Comparison of ENCODE assay signal across 9 cellular contexts in the genomic region with DNA sequence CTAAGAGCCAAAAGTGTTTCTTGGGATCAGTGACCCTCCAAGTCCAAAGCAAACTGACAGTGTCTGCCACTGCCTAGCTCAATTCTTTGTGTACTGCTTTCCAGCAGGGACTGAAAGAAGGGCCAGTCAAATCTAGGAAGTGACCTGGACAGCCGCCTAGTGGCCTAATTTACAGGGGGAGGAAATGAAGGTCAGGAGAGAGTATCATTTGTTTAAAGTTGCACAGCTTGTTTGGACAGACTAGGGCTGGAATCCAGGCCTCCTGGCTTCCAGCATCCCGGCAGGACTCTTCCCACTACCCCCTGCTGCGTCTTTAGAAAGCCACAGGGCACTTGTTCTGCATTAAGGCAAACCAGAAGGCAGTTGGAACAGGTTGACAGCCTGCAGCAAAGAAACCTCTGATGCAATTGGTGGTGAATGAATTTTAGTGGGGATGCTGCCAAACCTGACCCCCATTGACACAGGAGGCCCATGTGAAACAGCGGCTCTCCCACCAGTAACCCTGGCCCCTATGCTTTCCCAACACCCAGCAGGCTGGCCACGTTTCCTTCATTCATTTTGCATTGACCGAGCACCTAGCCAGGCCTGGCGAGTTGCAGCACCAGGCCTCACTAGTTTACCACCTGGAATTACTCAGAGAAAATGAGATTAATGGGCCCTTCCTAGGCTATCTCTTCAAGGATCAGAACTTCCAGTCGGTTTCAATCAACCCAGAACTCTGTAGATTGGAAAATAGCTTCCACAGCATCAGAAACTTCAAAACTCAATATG. TPM values are rescaled to one million over a fixed set of nuclear protein-coding genes. Genes with fewer than 3 reads are reported as not detected.
DNase-seq lines count a peak whose midpoint lies in the region; ATAC-seq and TF ChIP-seq lines count a peak whose summit lies in the region.
"Had no signal": no experiment of that assay in that cellular context is flagged by ENCODE, and none has a peak within 500 bp of the region (broad histone marks: within the 10 kb centered on the region; RNA-seq: fewer than 3 reads in every experiment).

No MANE protein-coding gene starts in this region.

- no peak overlapping the region for H3K4me3 Mint-ChIP-seq in WTC11
- no peak overlapping the region for H3K4me3 Mint-ChIP-seq in activated CD8-positive, alpha-beta T cell treated with anti-CD3 and anti-CD28 coated beads for 36 hours

- ATAC-seq in WTC11 (peak; percentile 49), left ventricle myocardium superior (peak; percentile 67), HG02885 (IDR thresholded peaks at IDR 0.05; ENCODE audit: poor library complexity, unreplicated experiment) (no peak)
- no peak for ATAC-seq in activated CD8-positive, alpha-beta T cell treated with anti-CD3 and anti-CD28 coated beads for 36 hours

- no peaks in the 10 kb centered on the region for H3K27me3 Mint-ChIP-seq in WTC11 (ENCODE audit: low read depth)
- peaks cover 3% of the 10 kb centered on the region for H3K27me3 Mint-ChIP-seq in activated CD8-positive, alpha-beta T cell treated with anti-CD3 and anti-CD28 coated beads for 36 hours

- H3K9me3 Mint-ChIP-seq in WTC11, result no peaks in the 10 kb centered on the region
- H3K9me3 Mint-ChIP-seq in activated CD8-positive, alpha-beta T cell treated with anti-CD3 and anti-CD28 coated beads for 36 hours, result no peaks in the 10 kb centered on the region

- 52 to 72% (median 69%) methylated on average over 7 to 8 of the region's 8 CpGs for WGBS in spleen, 5 donors

- CTCF ChIA-PET in WTC11 (lab: Charles Lee), result interaction anchor here (0.7 to 2.4 kb wide), 41 partner anchors 8 to 187 kb away, joined by 3 to 37 read pairs (median 4); partner anchors contain the start of gene GALNT16
- CTCF ChIA-PET in activated CD8-positive, alpha-beta T cell treated with anti-CD3 and anti-CD28 coated beads for 36 hours (lab: Charles Lee), result interaction anchor here (1.0 kb wide), 1 partner anchor 167 kb away, joined by 3 read pairs; no protein-coding TSS in a partner anchor

- H3K4me3 ChIP-seq in H7 (ENCODE audit: insufficient read depth, low read depth, low read length) (no peak overlapping the region), spleen (no peak overlapping the region)
- H3K4me3 ChIP-seq: SJCRH30 had no signal

- POLR2A ChIA-PET in WTC11 (lab: Charles Lee), result interaction anchor here (0.6 kb wide), 1 partner anchor 158 kb away, joined by 7 read pairs; no protein-coding TSS in a partner anchor
- POLR2A ChIA-PET in activated CD8-positive, alpha-beta T cell treated with anti-CD3 and anti-CD28 coated beads for 36 hours (lab: Charles Lee), result no interaction called here

- no peaks in the 10 kb centered on the region for H3K27me3 ChIP-seq in H7 (ENCODE audit: control insufficient read depth, insufficient read depth, low read length)
- no peaks in the 10 kb centered on the region for H3K27me3 ChIP-seq in spleen (replicated peaks in 1 of 7)
- H3K27me3 ChIP-seq: SJCRH30 had no signal

- no peak for TF ChIP-seq POLR2A in spleen (IDR thresholded peaks at IDR 0.05)

- H3K4me1 Mint-ChIP-seq in WTC11, result peaks cover 8% of the 10 kb centered on the region
- no peaks in the 10 kb centered on the region for H3K4me1 Mint-ChIP-seq in activated CD8-positive, alpha-beta T cell treated with anti-CD3 and anti-CD28 coated beads for 36 hours (ENCODE audit: low read depth)

- TF ChIP-seq CTCF in WTC11 (IDR thresholded peaks at IDR 0.05), result no peak
- TF ChIP-seq CTCF in spleen (IDR thresholded peaks at IDR 0.05 in 8 of 11, conservative IDR thresholded peaks at IDR 0.05 in 3 of 11), result peak in 6 of 11 experiments; percentile 8 to 59 (median 44)
- TF ChIP-seq CTCF in activated CD8-positive, alpha-beta T cell treated with anti-CD3 and anti-CD28 coated beads for 36 hours (IDR thresholded peaks at IDR 0.05), result no peak

- intact Hi-C loops in left ventricle myocardium superior (cut with micrococcal nuclease), result no loop called here
- intact Hi-C loops in spleen (cut with DNase I; ENCODE audit: low total_unique reads), result no loop called here
- intact Hi-C loops in activated CD8-positive, alpha-beta T cell treated with anti-CD3 and anti-CD28 coated beads for 36 hours (cut with micrococcal nuclease), result no loop called here

- no peaks in the 10 kb centered on the region for H3K36me3 Mint-ChIP-seq in WTC11
- no peaks in the 10 kb centered on the region for H3K36me3 Mint-ChIP-seq in activated CD8-positive, alpha-beta T cell treated with anti-CD3 and anti-CD28 coated beads for 36 hours (ENCODE audit: low read depth)

- H3K36me3 ChIP-seq in H7 (replicated peaks; ENCODE audit: control insufficient read depth, insufficient read depth, low read length) (no peaks in the 10 kb centered on the region), spleen (no peaks in the 10 kb centered on the region)
- H3K36me3 ChIP-seq: SJCRH30 had no signal

- H3K9me3 ChIP-seq in spleen, result no peaks in the 10 kb centered on the region
- H3K9me3 ChIP-seq: SJCRH30 had no signal

- peaks cover 5 to 55% (median 23%) of the 10 kb centered on the region in 6 donors for H3K4me1 ChIP-seq in spleen

- DNase-seq in H7, result peak; percentile 53
- no peak for DNase-seq in WTC11 (ENCODE audit: low spot score)
- peak; percentile 66 for DNase-seq in left ventricle myocardium superior
- DNase-seq in spleen, result no peak
- no peak for DNase-seq in activated CD8-positive, alpha-beta T cell treated with anti-CD3 and anti-CD28 coated beads for 36 hours
- DNase-seq in stimulated activated CD4-positive, alpha-beta T cell treated with anti-CD3 and anti-CD28 coated beads, Interleukin-12 subunit alpha, Interleukin-12 subunit beta, amount 100 ng/mL, for 4 hours, result no peak
- DNase-seq in NCI-H1694 (lab: John Stamatoyannopoulos, UW), result no peak

- H3K27ac ChIP-seq in spleen, result peak overlapping the region in 7 of 8 donors; percentile 14 to 72 (median 58)
- H3K27ac ChIP-seq: SJCRH30 had no signal

- H3K27ac Mint-ChIP-seq in WTC11, result no peak overlapping the region
- no peak overlapping the region for H3K27ac Mint-ChIP-seq in activated CD8-positive, alpha-beta T cell treated with anti-CD3 and anti-CD28 coated beads for 36 hours

TF ChIP-seq in WTC11, 78 proteins besides CTCF, POLR2A, EP300 and RAD21 (continues in another document):
- TF ChIP-seq ZMAT4 (CRISPR knock-in tag; IDR thresholded peaks at IDR 0.05), result no peak
- no peak for TF ChIP-seq MYBL2 (CRISPR knock-in tag; IDR thresholded peaks at IDR 0.05)
- TF ChIP-seq, protein P1, sequence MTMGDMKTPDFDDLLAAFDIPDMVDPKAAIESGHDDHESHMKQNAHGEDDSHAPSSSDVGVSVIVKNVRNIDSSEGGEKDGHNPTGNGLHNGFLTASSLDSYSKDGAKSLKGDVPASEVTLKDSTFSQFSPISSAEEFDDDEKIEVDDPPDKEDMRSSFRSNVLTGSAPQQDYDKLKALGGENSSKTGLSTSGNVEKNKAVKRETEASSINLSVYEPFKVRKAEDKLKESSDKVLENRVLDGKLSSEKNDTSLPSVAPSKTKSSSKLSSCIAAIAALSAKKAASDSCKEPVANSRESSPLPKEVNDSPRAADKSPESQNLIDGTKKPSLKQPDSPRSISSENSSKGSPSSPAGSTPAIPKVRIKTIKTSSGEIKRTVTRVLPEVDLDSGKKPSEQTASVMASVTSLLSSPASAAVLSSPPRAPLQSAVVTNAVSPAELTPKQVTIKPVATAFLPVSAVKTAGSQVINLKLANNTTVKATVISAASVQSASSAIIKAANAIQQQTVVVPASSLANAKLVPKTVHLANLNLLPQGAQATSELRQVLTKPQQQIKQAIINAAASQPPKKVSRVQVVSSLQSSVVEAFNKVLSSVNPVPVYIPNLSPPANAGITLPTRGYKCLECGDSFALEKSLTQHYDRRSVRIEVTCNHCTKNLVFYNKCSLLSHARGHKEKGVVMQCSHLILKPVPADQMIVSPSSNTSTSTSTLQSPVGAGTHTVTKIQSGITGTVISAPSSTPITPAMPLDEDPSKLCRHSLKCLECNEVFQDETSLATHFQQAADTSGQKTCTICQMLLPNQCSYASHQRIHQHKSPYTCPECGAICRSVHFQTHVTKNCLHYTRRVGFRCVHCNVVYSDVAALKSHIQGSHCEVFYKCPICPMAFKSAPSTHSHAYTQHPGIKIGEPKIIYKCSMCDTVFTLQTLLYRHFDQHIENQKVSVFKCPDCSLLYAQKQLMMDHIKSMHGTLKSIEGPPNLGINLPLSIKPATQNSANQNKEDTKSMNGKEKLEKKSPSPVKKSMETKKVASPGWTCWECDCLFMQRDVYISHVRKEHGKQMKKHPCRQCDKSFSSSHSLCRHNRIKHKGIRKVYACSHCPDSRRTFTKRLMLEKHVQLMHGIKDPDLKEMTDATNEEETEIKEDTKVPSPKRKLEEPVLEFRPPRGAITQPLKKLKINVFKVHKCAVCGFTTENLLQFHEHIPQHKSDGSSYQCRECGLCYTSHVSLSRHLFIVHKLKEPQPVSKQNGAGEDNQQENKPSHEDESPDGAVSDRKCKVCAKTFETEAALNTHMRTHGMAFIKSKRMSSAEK (CRISPR knock-in tag; IDR thresholded peaks at IDR 0.05; ENCODE audit: borderline replicate concordance), result no peak
- TF ChIP-seq MLX (CRISPR knock-in tag; IDR thresholded peaks at IDR 0.05), result no peak
- no peak for TF ChIP-seq CDX4 (CRISPR knock-in tag; IDR thresholded peaks at IDR 0.05; ENCODE audit: borderline replicate concordance)

RNA-seq across cellular contexts. Expression of gene GALNT16, which starts 28.2 kb away (rescaled TPM):
- 1.2 and 2.0 TPM in 2 replicates for total RNA-seq in H7 (2014; rRNA removed; shearing (Covaris generic))
- total RNA-seq in WTC11 (2021) (3.0 to 4.5 TPM (median 3.8 TPM) in 3 replicates), left ventricle myocardium superior (101 TPM), spleen (10 to 100 TPM in 5 of 7 donors, 1 to 10 TPM in 2; 6.7 to 36.4 (median 14.7) TPM)
- 1 to 10 TPM; 2.1 to 5.3 (median 2.1) TPM for polyA plus RNA-seq in spleen
- not detected for total RNA-seq in activated CD8-positive, alpha-beta T cell treated with anti-CD3 and anti-CD28 coated beads for 36 hours

Comparison
In these comparisons a context has a peak if more than half of its experiments do, and no peak if none do; other contexts are left out.
1. DNase-seq: peak in H7 (single experiment) and left ventricle myocardium superior (single experiment); none in WTC11 (single experiment), spleen (single experiment), activated CD8-positive, alpha-beta T cell treated with anti-CD3 and anti-CD28 coated beads for 36 hours (single experiment), stimulated activated CD4-positive, alpha-beta T cell treated with anti-CD3 and anti-CD28 coated beads, Interleukin-12 subunit alpha, Interleukin-12 subunit beta, amount 100 ng/mL, for 4 hours (single experiment) and NCI-H1694 (single experiment).
2. ATAC-seq: peak in WTC11 (single experiment) and left ventricle myocardium superior (single experiment); none in HG02885 (single experiment) and activated CD8-positive, alpha-beta T cell treated with anti-CD3 and anti-CD28 coated beads for 36 hours (single experiment).
3. CTCF ChIP-seq: peak in spleen (6 of 11); none in WTC11 (single experiment) and activated CD8-positive, alpha-beta T cell treated with anti-CD3 and anti-CD28 coated beads for 36 hours (single experiment).